ENCODE assay signal across 24 cellular contexts in genomic region chr7:140940866-140941265, GRCh38.
"Had no signal": no experiment of that assay in that cellular context is flagged by ENCODE, and none has a peak within 500 bp of the region (broad histone marks: within the 10 kb centered on the region; RNA-seq: fewer than 3 reads in every experiment).

No MANE protein-coding gene starts in this region.

- H3K9me3 ChIP-seq: adrenal gland, Peyer's patch, SJSA1, SK-N-SH had no signal

- H3K27me3 ChIP-seq: adrenal gland, Peyer's patch had no signal

- H3K4me3 ChIP-seq: adrenal gland, K562, Peyer's patch, SJSA1 had no signal

- H3K4me2 ChIP-seq: SK-N-SH had no signal

- DNase-seq: activated CD4-positive, alpha-beta T cell treated with anti-CD3 and anti-CD28 coated beads, Interleukin-2, amount 10 ng/mL, durations not matched to agents 24 days and 14 days; activated CD4-positive, alpha-beta T cell treated with anti-CD3 and anti-CD28 coated beads, Interleukin-2, amount 50 U/mL, for 4 hours; activated CD8-positive, alpha-beta T cell treated with anti-CD3 and anti-CD28 coated beads for 36 hours; activated gamma-delta T cell; activated naive CD4-positive, alpha-beta T cell treated with anti-CD3 and anti-CD28 coated beads for 36 hours; activated T-cell treated with anti-CD3 and anti-CD28 coated beads, Interleukin-2, amount 50 U/mL, for 1 hour; adrenal gland; central memory CD4-positive, alpha-beta T cell; NCI-H1105; NCI-H1436; NCI-H1694; NCI-H1930; NCI-H2081 treated with DMSO at 0.1 percent for 48 hours; NCI-H345; NCI-H526; NCI-H748 treated with DMSO at 0.1 percent for 48 hours; NK-92 treated with Interleukin-12 subunit alpha and Interleukin-12 subunit beta, amount 100 ng/mL, for 24 hours; PC-3; Peyer's patch; RPMI8226; SHP77 treated with DMSO at 0.1 percent for 48 hours; SK-N-SH had no signal

- H3K27ac ChIP-seq: adrenal gland, Peyer's patch, SJSA1 had no signal

- H3K36me3 ChIP-seq: adrenal gland, Peyer's patch, SJSA1 had no signal

- H3K4me1 ChIP-seq: adrenal gland, Peyer's patch, SJSA1 had no signal

- H3K9ac ChIP-seq: SK-N-SH had no signal
